13 cellular contexts compared by ENCODE assay signal in genomic region chr3:187445352-187445751, GRCh38.
"Had no signal": no experiment of that assay in that cellular context is flagged by ENCODE, and none has a peak within 500 bp of the region (broad histone marks: within the 10 kb centered on the region; RNA-seq: fewer than 3 reads in every experiment).

No MANE protein-coding gene starts in this region.

- ATAC-seq: activated CD4-positive, alpha-beta T cell treated with anti-CD3 and anti-CD28 coated beads for 36 hours; naive thymus-derived CD4-positive, alpha-beta T cell; pancreas; WTC11 had no signal

- DNase-seq: activated CD4-positive, alpha-beta T cell treated with anti-CD3 and anti-CD28 coated beads for 36 hours; activated CD4-positive, alpha-beta T cell treated with anti-CD3 and anti-CD28 coated beads, Interleukin-2, amount 50 U/mL, for 48 hours; activated T-cell treated with anti-CD3 and anti-CD28 coated beads for 4 hours; effector memory CD4-positive, alpha-beta T cell; esophagus squamous epithelium; mesenchymal stem cell; naive thymus-derived CD4-positive, alpha-beta T cell; pancreas; stimulated activated CD8-positive, alpha-beta memory T cell treated with anti-CD3 and anti-CD28 coated beads, Interleukin-4, amount 100 ng/mL, for 48 hours; stimulated activated naive CD4-positive, alpha-beta T cell; tibial artery; uterus had no signal
